ENCODE assay signal across 8 cellular contexts in the genomic region with DNA sequence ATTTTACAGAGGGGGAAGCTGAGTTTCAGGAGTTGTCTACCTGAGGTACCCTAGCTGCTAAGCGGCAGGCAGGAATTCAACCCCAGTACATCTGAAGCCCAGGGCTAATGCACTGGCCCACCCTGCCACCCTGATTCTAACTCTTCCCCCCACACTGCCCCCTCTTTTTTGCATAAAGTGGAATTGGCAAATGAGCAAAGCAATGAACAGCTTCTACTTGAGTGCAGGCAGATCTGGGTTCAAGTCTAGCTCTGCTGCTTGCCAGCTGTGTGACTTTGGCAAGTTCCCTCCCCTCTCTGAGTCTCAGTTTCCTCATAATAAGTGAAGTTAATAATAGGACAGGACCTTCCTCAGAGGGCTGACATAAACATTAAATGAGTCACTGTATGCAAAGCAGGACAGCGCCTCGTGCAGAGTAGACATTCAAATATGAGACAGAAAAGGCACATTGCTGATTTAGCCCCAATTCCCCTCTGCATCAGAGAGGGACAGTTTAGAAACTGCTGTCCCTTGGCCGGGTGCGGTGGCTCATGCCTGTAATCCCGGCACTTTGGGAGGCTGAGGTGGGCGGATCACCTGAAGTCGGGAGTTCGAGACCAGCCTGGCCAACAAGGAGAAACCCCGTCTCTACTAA. TPM values are rescaled to one million over a fixed set of nuclear protein-coding genes. Genes with fewer than 3 reads are reported as not detected.
DNase-seq lines count a peak whose midpoint lies in the region; ATAC-seq and TF ChIP-seq lines count a peak whose summit lies in the region.

No MANE protein-coding gene starts in this region.

- peaks cover 29 to 45% of the 10 kb centered on the region in 2 donors for H3K4me1 ChIP-seq in adrenal gland (replicated peaks in 1 of 2)

- no peaks in the 10 kb centered on the region for H3K9me3 ChIP-seq in adrenal gland (replicated peaks in 1 of 3)

- intact Hi-C loops in Right ventricle myocardium superior (cut with DNase I) (no loop called here), left cardiac atrium (cut with DNase I) (no loop called here), Calu3 (cut with micrococcal nuclease; ENCODE audit: unreplicated experiment) (no loop called here), adrenal gland (cut with DNase I) (no loop called here)

- no peak overlapping the region for H3K27ac Mint-ChIP-seq in Calu3 (ENCODE audit: unreplicated experiment)

- peaks cover under 1% of the 10 kb centered on the region for H3K27me3 Mint-ChIP-seq in Calu3 (ENCODE audit: unreplicated experiment)

- BruUV-seq in Calu3 (replicated peaks; lab: Mats Ljungman, UMichigan): no TSS peak

- CTCF ChIA-PET in Calu3 (lab: Charles Lee): no interaction called here

- 73 to 83% (median 78%) methylated on average over 10 of the region's 10 CpGs for WGBS in adrenal gland, 4 donors

- ATAC-seq in Right ventricle myocardium superior (ENCODE audit: poor library complexity) (no peak), left cardiac atrium (no peak), HG02970 (IDR thresholded peaks at IDR 0.05; ENCODE audit: low FRiP score, unreplicated experiment) (peak; percentile 33)

- H3K9me3 Mint-ChIP-seq in Calu3 (ENCODE audit: low read depth, unreplicated experiment): no peaks in the 10 kb centered on the region

- no peak for TF ChIP-seq POLR2A in adrenal gland (IDR thresholded peaks at IDR 0.05)

- H3K27me3 ChIP-seq in adrenal gland: no peaks in the 10 kb centered on the region

- H3K36me3 Mint-ChIP-seq in Calu3 (ENCODE audit: insufficient read depth, unreplicated experiment): peaks cover 6% of the 10 kb centered on the region

- peaks cover 26% of the 10 kb centered on the region for H3K4me1 Mint-ChIP-seq in Calu3 (ENCODE audit: low read depth, unreplicated experiment)

- H3K4me3 ChIP-seq in foreskin fibroblast (ENCODE audit: low read depth in 1 of 2, low read length in 2 of 2): no peak overlapping the region
- H3K4me3 ChIP-seq in adrenal gland: no peak overlapping the region

- DNase-seq in Right ventricle myocardium superior (peak; percentile 27), left cardiac atrium (no peak), RKO (ENCODE audit: low spot score) (peak; percentile 63), foreskin fibroblast (peak; percentile 40 to 70), Calu3 (no peak), adrenal gland (no peak), GF-D8 (lab: John Stamatoyannopoulos, UW) (no peak)

- H3K27ac ChIP-seq in adrenal gland: peak overlapping the region in 1 of 5 donors; percentile 63

- no peak overlapping the region for H3K4me3 Mint-ChIP-seq in Calu3 (ENCODE audit: low read depth, unreplicated experiment)

- TF ChIP-seq CTCF in foreskin fibroblast (IDR thresholded peaks at IDR 0.05; ENCODE audit: low read depth, low read length) (no peak), Calu3 (IDR thresholded peaks at IDR 0.05; ENCODE audit: unreplicated experiment) (no peak), adrenal gland (IDR thresholded peaks at IDR 0.05) (no peak)

- no peaks in the 10 kb centered on the region for H3K36me3 ChIP-seq in adrenal gland (replicated peaks in 1 of 2)

RNA-seq across cellular contexts. Expression of a gene that starts 4.7 kb away (rescaled TPM):
- total RNA-seq in Right ventricle myocardium superior: 8.9 TPM
- 10 to 100 TPM; 11.3 to 12.2 TPM for total RNA-seq in left cardiac atrium
- 7.5 and 8.9 TPM in 2 replicates for total RNA-seq in Calu3 (2022)
- 10 to 100 TPM in 5 of 8 donors, 1 to 10 TPM in 3; 6.6 to 16.4 (median 11.9) TPM for total RNA-seq in adrenal gland
- 10 to 100 TPM in 1 of 3 donors, 1 to 10 TPM in 2; 3.4 to 10.4 (median 9.6) TPM for polyA plus RNA-seq in adrenal gland

Comparison
In these comparisons a context has a peak if more than half of its experiments do, and no peak if none do; other contexts are left out.
1. DNase-seq: peak in Right ventricle myocardium superior (single experiment), RKO (single experiment) and foreskin fibroblast (2 of 2); none in left cardiac atrium (single experiment), Calu3 (single experiment), adrenal gland (0 of 7) and GF-D8 (single experiment).